In genomic region chr4:13797061-13797460, GRCh38 we compare ENCODE assay signal across 24 cellular contexts.
"Had no signal": no experiment of that assay in that cellular context is flagged by ENCODE, and none has a peak within 500 bp of the region (broad histone marks: within the 10 kb centered on the region; RNA-seq: fewer than 3 reads in every experiment).

No MANE protein-coding gene starts in this region.

- H2AFZ ChIP-seq: neural progenitor cell had no signal

- H3K9ac ChIP-seq: neural progenitor cell had no signal

- H3K27me3 ChIP-seq: neural progenitor cell, right lobe of liver, sigmoid colon, stomach, thyroid gland, tibial nerve, upper lobe of left lung, vagina had no signal

- H3K4me1 ChIP-seq: neural progenitor cell, pancreas, psoas muscle, right lobe of liver, sigmoid colon, stomach, thyroid gland, tibial nerve, upper lobe of left lung, vagina had no signal

- H3K4me2 ChIP-seq: neural progenitor cell had no signal

- H3K27ac ChIP-seq: neural progenitor cell, pancreas, psoas muscle, right lobe of liver, sigmoid colon, stomach, thoracic aorta, thyroid gland, tibial nerve, upper lobe of left lung, vagina had no signal

- DNase-seq: natural killer cell; occipital lobe; pancreas; posterior cingulate gyrus; psoas muscle; right cardiac atrium; right lobe of liver; sigmoid colon; small intestine; stimulated activated CD4-positive, alpha-beta T cell treated with anti-CD3 and anti-CD28 coated beads, Interleukin-15, amount 100 ng/mL, for 24 hours; stimulated activated CD4-positive, alpha-beta T cell treated with anti-CD3 and anti-CD28 coated beads, Interleukin-2, amount 100 ng/mL, for 24 hours; stimulated activated CD4-positive, alpha-beta T cell treated with anti-CD3 and anti-CD28 coated beads, Interleukin-2, amount 100 ng/mL, for 48 hours; stimulated activated CD4-positive, alpha-beta T cell treated with anti-CD3 and anti-CD28 coated beads, Interleukin-4, amount 100 ng/mL, for 24 hours; stimulated activated naive B cell treated with anti-CD40 and anti-IgM and Interleukin-4, amounts not matched to agents 10 μg/mL and 1 μg/mL and 100 μg/mL, for 72 hours; stimulated activated naive CD4-positive, alpha-beta T cell treated with Interleukin-2 at 50 U/mL for 16 hours; stomach; thyroid gland; trophoblast cell; upper lobe of left lung had no signal

- H3K36me3 ChIP-seq: neural progenitor cell, pancreas, right lobe of liver, sigmoid colon, stomach, thoracic aorta, thyroid gland, tibial nerve, upper lobe of left lung, vagina had no signal

- H3K9me3 ChIP-seq: pancreas, psoas muscle, right lobe of liver, thoracic aorta, thyroid gland, upper lobe of left lung, vagina had no signal

- ATAC-seq: natural killer cell; pancreas; psoas muscle; right cardiac atrium; right lobe of liver; stimulated activated effector memory CD8-positive, alpha-beta T cell treated with anti-CD3 and anti-CD28 coated beads, Interleukin-12 subunit alpha, Interleukin-12 subunit beta, amount 100 ng/mL, for 72 hours; stimulated activated naive B cell treated with anti-CD40 and anti-IgM and Interleukin-4, amounts not matched to agents 10 μg/mL and 1 μg/mL and 100 μg/mL, for 72 hours had no signal

- H3K4me3 ChIP-seq: neural progenitor cell, pancreas, psoas muscle, right lobe of liver, sigmoid colon, stomach, thoracic aorta, thyroid gland, tibial nerve, upper lobe of left lung, vagina had no signal
